1 cellular context compared by ENCODE assay signal in the genomic region with DNA sequence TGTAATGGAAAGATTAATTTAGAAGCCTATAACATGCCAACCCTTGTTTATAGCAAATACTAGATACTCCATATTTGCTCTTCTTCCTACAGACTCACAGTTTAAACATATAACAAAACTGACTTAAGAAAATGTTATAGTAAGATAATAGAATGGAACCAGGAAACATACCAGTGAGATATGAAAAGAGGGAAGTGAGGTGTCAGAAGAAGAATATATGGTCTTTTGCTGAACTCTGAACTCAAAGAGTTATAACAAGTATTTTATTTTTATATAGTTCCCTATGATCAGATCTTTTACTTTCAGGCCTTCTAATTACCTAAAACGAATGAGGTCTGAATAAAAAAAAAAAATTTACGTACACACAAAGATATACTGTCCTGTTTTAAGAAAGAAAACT.
TF ChIP-seq lines count a peak whose summit lies in the region.

No MANE protein-coding gene starts in this region.

TF ChIP-seq in HepG2, 621 proteins besides CTCF, POLR2A, EP300 and RAD21 (continued from another document):
- TF ChIP-seq, protein P1, sequence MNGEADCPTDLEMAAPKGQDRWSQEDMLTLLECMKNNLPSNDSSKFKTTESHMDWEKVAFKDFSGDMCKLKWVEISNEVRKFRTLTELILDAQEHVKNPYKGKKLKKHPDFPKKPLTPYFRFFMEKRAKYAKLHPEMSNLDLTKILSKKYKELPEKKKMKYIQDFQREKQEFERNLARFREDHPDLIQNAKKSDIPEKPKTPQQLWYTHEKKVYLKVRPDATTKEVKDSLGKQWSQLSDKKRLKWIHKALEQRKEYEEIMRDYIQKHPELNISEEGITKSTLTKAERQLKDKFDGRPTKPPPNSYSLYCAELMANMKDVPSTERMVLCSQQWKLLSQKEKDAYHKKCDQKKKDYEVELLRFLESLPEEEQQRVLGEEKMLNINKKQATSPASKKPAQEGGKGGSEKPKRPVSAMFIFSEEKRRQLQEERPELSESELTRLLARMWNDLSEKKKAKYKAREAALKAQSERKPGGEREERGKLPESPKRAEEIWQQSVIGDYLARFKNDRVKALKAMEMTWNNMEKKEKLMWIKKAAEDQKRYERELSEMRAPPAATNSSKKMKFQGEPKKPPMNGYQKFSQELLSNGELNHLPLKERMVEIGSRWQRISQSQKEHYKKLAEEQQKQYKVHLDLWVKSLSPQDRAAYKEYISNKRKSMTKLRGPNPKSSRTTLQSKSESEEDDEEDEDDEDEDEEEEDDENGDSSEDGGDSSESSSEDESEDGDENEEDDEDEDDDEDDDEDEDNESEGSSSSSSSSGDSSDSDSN (CRISPR knock-in tag; IDR thresholded peaks at IDR 0.05): no peak
- TF ChIP-seq, protein P2, sequence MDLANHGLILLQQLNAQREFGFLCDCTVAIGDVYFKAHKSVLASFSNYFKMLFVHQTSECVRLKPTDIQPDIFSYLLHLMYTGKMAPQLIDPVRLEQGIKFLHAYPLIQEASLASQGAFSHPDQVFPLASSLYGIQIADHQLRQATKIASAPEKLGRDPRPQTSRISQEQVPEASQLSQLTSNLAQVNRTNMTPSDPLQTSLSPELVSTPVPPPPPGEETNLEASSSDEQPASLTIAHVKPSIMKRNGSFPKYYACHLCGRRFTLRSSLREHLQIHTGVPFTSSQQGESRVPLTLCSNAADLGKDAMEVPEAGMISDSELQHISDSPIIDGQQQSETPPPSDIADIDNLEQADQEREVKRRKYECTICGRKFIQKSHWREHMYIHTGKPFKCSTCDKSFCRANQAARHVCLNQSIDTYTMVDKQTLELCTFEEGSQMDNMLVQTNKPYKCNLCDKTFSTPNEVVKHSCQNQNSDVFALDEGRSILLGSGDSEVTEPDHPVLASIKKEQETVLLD (CRISPR knock-in tag; IDR thresholded peaks at IDR 0.05; ENCODE audit: low read depth): no peak
- TF ChIP-seq, protein P3, sequence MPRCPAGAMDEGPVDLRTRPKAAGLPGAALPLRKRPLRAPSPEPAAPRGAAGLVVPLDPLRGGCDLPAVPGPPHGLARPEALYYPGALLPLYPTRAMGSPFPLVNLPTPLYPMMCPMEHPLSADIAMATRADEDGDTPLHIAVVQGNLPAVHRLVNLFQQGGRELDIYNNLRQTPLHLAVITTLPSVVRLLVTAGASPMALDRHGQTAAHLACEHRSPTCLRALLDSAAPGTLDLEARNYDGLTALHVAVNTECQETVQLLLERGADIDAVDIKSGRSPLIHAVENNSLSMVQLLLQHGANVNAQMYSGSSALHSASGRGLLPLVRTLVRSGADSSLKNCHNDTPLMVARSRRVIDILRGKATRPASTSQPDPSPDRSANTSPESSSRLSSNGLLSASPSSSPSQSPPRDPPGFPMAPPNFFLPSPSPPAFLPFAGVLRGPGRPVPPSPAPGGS (CRISPR knock-in tag; IDR thresholded peaks at IDR 0.05): no peak
- TF ChIP-seq CREM (IDR thresholded peaks at IDR 0.05) (no peak), CREM (CRISPR knock-in tag; IDR thresholded peaks at IDR 0.05) (no peak), ZBTB8A (CRISPR knock-in tag; IDR thresholded peaks at IDR 0.05; ENCODE audit: borderline replicate concordance, low read depth) (no peak), ARNTL (CRISPR knock-in tag; IDR thresholded peaks at IDR 0.05) (no peak), RARG (CRISPR knock-in tag; IDR thresholded peaks at IDR 0.05; ENCODE audit: low read depth) (no peak), ZKSCAN5 (CRISPR knock-in tag; IDR thresholded peaks at IDR 0.05) (no peak), ARID2 (CRISPR knock-in tag; IDR thresholded peaks at IDR 0.05; ENCODE audit: borderline replicate concordance) (no peak), BRCA1 (CRISPR knock-in tag; IDR thresholded peaks at IDR 0.05) (no peak), TBX3 (IDR thresholded peaks at IDR 0.05; ENCODE audit: borderline replicate concordance) (no peak), SCMH1 (CRISPR knock-in tag; IDR thresholded peaks at IDR 0.05; ENCODE audit: borderline replicate concordance) (no peak), MAFK (conservative IDR thresholded peaks at IDR 0.05 in 1 of 2, IDR thresholded peaks at IDR 0.05 in 1 of 2; ENCODE audit: low read length in 2 of 2) (no peak), TBL1XR1 (IDR thresholded peaks at IDR 0.05; ENCODE audit: borderline replicate concordance, low read length, partially characterized antibody) (no peak)
- TF ChIP-seq, protein P4, sequence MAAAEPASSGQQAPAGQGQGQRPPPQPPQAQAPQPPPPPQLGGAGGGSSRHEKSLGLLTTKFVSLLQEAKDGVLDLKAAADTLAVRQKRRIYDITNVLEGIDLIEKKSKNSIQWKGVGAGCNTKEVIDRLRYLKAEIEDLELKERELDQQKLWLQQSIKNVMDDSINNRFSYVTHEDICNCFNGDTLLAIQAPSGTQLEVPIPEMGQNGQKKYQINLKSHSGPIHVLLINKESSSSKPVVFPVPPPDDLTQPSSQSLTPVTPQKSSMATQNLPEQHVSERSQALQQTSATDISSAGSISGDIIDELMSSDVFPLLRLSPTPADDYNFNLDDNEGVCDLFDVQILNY (CRISPR knock-in tag; conservative IDR thresholded peaks at IDR 0.05): no peak
- TF ChIP-seq, protein P5, sequence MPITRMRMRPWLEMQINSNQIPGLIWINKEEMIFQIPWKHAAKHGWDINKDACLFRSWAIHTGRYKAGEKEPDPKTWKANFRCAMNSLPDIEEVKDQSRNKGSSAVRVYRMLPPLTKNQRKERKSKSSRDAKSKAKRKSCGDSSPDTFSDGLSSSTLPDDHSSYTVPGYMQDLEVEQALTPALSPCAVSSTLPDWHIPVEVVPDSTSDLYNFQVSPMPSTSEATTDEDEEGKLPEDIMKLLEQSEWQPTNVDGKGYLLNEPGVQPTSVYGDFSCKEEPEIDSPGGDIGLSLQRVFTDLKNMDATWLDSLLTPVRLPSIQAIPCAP (CRISPR knock-in tag; IDR thresholded peaks at IDR 0.05; ENCODE audit: low read depth): no peak
- TF ChIP-seq, protein P6, sequence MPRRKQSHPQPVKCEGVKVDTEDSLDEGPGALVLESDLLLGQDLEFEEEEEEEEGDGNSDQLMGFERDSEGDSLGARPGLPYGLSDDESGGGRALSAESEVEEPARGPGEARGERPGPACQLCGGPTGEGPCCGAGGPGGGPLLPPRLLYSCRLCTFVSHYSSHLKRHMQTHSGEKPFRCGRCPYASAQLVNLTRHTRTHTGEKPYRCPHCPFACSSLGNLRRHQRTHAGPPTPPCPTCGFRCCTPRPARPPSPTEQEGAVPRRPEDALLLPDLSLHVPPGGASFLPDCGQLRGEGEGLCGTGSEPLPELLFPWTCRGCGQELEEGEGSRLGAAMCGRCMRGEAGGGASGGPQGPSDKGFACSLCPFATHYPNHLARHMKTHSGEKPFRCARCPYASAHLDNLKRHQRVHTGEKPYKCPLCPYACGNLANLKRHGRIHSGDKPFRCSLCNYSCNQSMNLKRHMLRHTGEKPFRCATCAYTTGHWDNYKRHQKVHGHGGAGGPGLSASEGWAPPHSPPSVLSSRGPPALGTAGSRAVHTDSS (CRISPR knock-in tag; conservative IDR thresholded peaks at IDR 0.05): no peak
